20 cellular contexts compared by ENCODE assay signal in genomic region chr4:173397604-173398003, GRCh38. TPM values are rescaled to one million over a fixed set of nuclear protein-coding genes. Genes with fewer than 3 reads are reported as not detected.
DNase-seq lines count a peak whose midpoint lies in the region; ATAC-seq, FAIRE-seq and TF ChIP-seq lines count a peak whose summit lies in the region.
"Had no signal": no experiment of that assay in that cellular context is flagged by ENCODE, and none has a peak within 500 bp of the region (broad histone marks: within the 10 kb centered on the region; RNA-seq: fewer than 3 reads in every experiment).

No MANE protein-coding gene starts in this region.

- intact Hi-C loops in activated CD4-positive, alpha-beta T cell treated with anti-CD3 and anti-CD28 coated beads, Interleukin-2, amount 10 ng/mL, durations not matched to agents 24 days and 14 days (cut with micrococcal nuclease) = no loop called here

- DNase-seq in astrocyte (ENCODE audit: low read depth) (no peak), smooth muscle cell (lab: John Stamatoyannopoulos, UW; ENCODE audit: unreplicated experiment) (no peak), H4 (ENCODE audit: low spot score) (no peak)
- no peak for DNase-seq in activated CD4-positive, alpha-beta T cell treated with anti-CD3 and anti-CD28 coated beads, Interleukin-2, amount 10 ng/mL, durations not matched to agents 24 days and 14 days
- no peak for DNase-seq in effector memory CD8-positive, alpha-beta T cell
- DNase-seq: DND-41, H7, HFFc6, NCI-H1092 treated with DMSO at 0.1 percent for 48 hours, NCI-H146, NCI-H2081, NCI-H510A, NCI-H748 treated with DMSO at 0.1 percent for 48 hours, OCI-M1, SHP77 treated with DMSO at 0.1 percent for 48 hours had no signal

- WGBS in smooth muscle cell (ENCODE audit: low lambda C conversion rate) = 74% methylated on average over 1 of the region's 1 CpG

- H3K4me3 Mint-ChIP-seq in astrocyte (ENCODE audit: unreplicated experiment) = no peak overlapping the region
- no peak overlapping the region for H3K4me3 Mint-ChIP-seq in activated CD4-positive, alpha-beta T cell treated with anti-CD3 and anti-CD28 coated beads, Interleukin-2, amount 10 ng/mL, durations not matched to agents 24 days and 14 days
- H3K4me3 Mint-ChIP-seq in effector memory CD8-positive, alpha-beta T cell = no peak overlapping the region
- H3K4me3 Mint-ChIP-seq: HFFc6 had no signal

- H3K27ac ChIP-seq in astrocyte (ENCODE audit: low read depth, low read length) (no peak overlapping the region), muscle layer of duodenum (ENCODE audit: low read length) (peak overlapping the region; percentile 33), smooth muscle cell (ENCODE audit: low read depth) (peak overlapping the region; percentile 56)
- H3K27ac ChIP-seq: C4-2B had no signal

- no peak overlapping the region for H3K9ac ChIP-seq in astrocyte (ENCODE audit: low read length)
- no peak overlapping the region for H3K9ac ChIP-seq in smooth muscle cell (ENCODE audit: low read depth)

- H3K4me1 ChIP-seq in astrocyte (ENCODE audit: insufficient read depth, low read length) = no peaks in the 10 kb centered on the region
- H3K4me1 ChIP-seq in muscle layer of duodenum (ENCODE audit: control insufficient read depth in 1 of 2, insufficient read depth in 2 of 2, low read length in 2 of 2) = peaks cover 0 to 11% of the 10 kb centered on the region in 2 donors
- H3K4me1 ChIP-seq in smooth muscle cell (ENCODE audit: low read depth) = peaks cover 13% of the 10 kb centered on the region

- H3K27me3 ChIP-seq in astrocyte (ENCODE audit: insufficient read depth, low read length) (no peaks in the 10 kb centered on the region), muscle layer of duodenum (ENCODE audit: low read depth, low read length) (no peaks in the 10 kb centered on the region), smooth muscle cell (ENCODE audit: low read depth) (no peaks in the 10 kb centered on the region)

- no peaks in the 10 kb centered on the region for H3K36me3 ChIP-seq in astrocyte (ENCODE audit: insufficient read depth, low read length)
- H3K36me3 ChIP-seq in muscle layer of duodenum (ENCODE audit: control insufficient read depth in 1 of 2, insufficient read depth in 2 of 2, low read length in 2 of 2) = peaks cover 0 to 3% of the 10 kb centered on the region in 2 donors
- H3K36me3 ChIP-seq in smooth muscle cell (ENCODE audit: low read depth) = peaks cover 6% of the 10 kb centered on the region

- no peaks in the 10 kb centered on the region for H3K79me2 ChIP-seq in astrocyte (ENCODE audit: insufficient read depth, low read length)
- peaks cover 20% of the 10 kb centered on the region for H3K79me2 ChIP-seq in smooth muscle cell (ENCODE audit: low read depth)

- no peak for TF ChIP-seq CTCF in astrocyte (IDR thresholded peaks at IDR 0.05; ENCODE audit: insufficient read depth, low read depth, low read length)
- no peak for TF ChIP-seq CTCF in smooth muscle cell (IDR thresholded peaks at IDR 0.05; ENCODE audit: borderline replicate concordance, insufficient read depth, poor library complexity, severe bottlenecking)

- H3K36me3 Mint-ChIP-seq in astrocyte (ENCODE audit: low read depth, unreplicated experiment) = peaks cover 3% of the 10 kb centered on the region
- H3K36me3 Mint-ChIP-seq in activated CD4-positive, alpha-beta T cell treated with anti-CD3 and anti-CD28 coated beads, Interleukin-2, amount 10 ng/mL, durations not matched to agents 24 days and 14 days (ENCODE audit: low read depth) = peaks cover 11% of the 10 kb centered on the region
- H3K36me3 Mint-ChIP-seq in effector memory CD8-positive, alpha-beta T cell (ENCODE audit: insufficient read depth) = no peaks in the 10 kb centered on the region

- ATAC-seq in GM21576 (IDR thresholded peaks at IDR 0.05; ENCODE audit: unreplicated experiment) = no peak
- ATAC-seq in effector memory CD8-positive, alpha-beta T cell (replicated peaks) = no peak
- ATAC-seq: K562 had no signal

- no peak overlapping the region for H3K4me3 ChIP-seq in astrocyte (ENCODE audit: insufficient read depth, low read depth, low read length)
- peak overlapping the region; percentile 40 to 44 for H3K4me3 ChIP-seq in muscle layer of duodenum (ENCODE audit: low read depth in 1 of 2, low read length in 2 of 2)
- no peak overlapping the region for H3K4me3 ChIP-seq in smooth muscle cell
- H3K4me3 ChIP-seq: K562 had no signal

- H3K9me3 ChIP-seq in astrocyte (ENCODE audit: insufficient read depth, low read depth, low read length) (no peaks in the 10 kb centered on the region), muscle layer of duodenum (ENCODE audit: control insufficient read depth in 1 of 2, low read length in 2 of 2) (no peaks in the 10 kb centered on the region), smooth muscle cell (replicated peaks; ENCODE audit: low read depth) (no peaks in the 10 kb centered on the region)

- H3K9me3 Mint-ChIP-seq in astrocyte (ENCODE audit: unreplicated experiment) = no peaks in the 10 kb centered on the region
- no peaks in the 10 kb centered on the region for H3K9me3 Mint-ChIP-seq in activated CD4-positive, alpha-beta T cell treated with anti-CD3 and anti-CD28 coated beads, Interleukin-2, amount 10 ng/mL, durations not matched to agents 24 days and 14 days
- no peaks in the 10 kb centered on the region for H3K9me3 Mint-ChIP-seq in effector memory CD8-positive, alpha-beta T cell
- H3K9me3 Mint-ChIP-seq: HFFc6 had no signal

- H3K4me2 ChIP-seq in astrocyte (ENCODE audit: low read length) (no peak overlapping the region), smooth muscle cell (peak overlapping the region; percentile 72)

- H3K27ac Mint-ChIP-seq in astrocyte (ENCODE audit: unreplicated experiment) = peak overlapping the region; percentile 68
- no peak overlapping the region for H3K27ac Mint-ChIP-seq in activated CD4-positive, alpha-beta T cell treated with anti-CD3 and anti-CD28 coated beads, Interleukin-2, amount 10 ng/mL, durations not matched to agents 24 days and 14 days
- H3K27ac Mint-ChIP-seq in effector memory CD8-positive, alpha-beta T cell = no peak overlapping the region
- H3K27ac Mint-ChIP-seq: HFFc6 had no signal

- no peaks in the 10 kb centered on the region for H3K27me3 Mint-ChIP-seq in astrocyte (ENCODE audit: low read depth, unreplicated experiment)
- peaks cover 4% of the 10 kb centered on the region for H3K27me3 Mint-ChIP-seq in activated CD4-positive, alpha-beta T cell treated with anti-CD3 and anti-CD28 coated beads, Interleukin-2, amount 10 ng/mL, durations not matched to agents 24 days and 14 days
- H3K27me3 Mint-ChIP-seq in effector memory CD8-positive, alpha-beta T cell = no peaks in the 10 kb centered on the region

- H3F3A ChIP-seq in smooth muscle cell (ENCODE audit: low read depth) = no peaks in the 10 kb centered on the region

- H4K20me1 ChIP-seq in astrocyte (ENCODE audit: insufficient read depth, low read length) = no peaks in the 10 kb centered on the region
- no peaks in the 10 kb centered on the region for H4K20me1 ChIP-seq in smooth muscle cell (ENCODE audit: low read depth)

- FAIRE-seq in astrocyte (lab: Jason Lieb, UNC) = no peak
- FAIRE-seq: K562 had no signal

- H3K4me1 Mint-ChIP-seq in astrocyte (ENCODE audit: low read depth, unreplicated experiment) = peaks cover 7% of the 10 kb centered on the region
- no peaks in the 10 kb centered on the region for H3K4me1 Mint-ChIP-seq in activated CD4-positive, alpha-beta T cell treated with anti-CD3 and anti-CD28 coated beads, Interleukin-2, amount 10 ng/mL, durations not matched to agents 24 days and 14 days
- H3K4me1 Mint-ChIP-seq in effector memory CD8-positive, alpha-beta T cell (ENCODE audit: low read depth in 2 of 2) = no peaks in the 10 kb centered on the region

- no peak overlapping the region for H2AFZ ChIP-seq in astrocyte (ENCODE audit: low read depth, low read length)
- H2AFZ ChIP-seq in smooth muscle cell (ENCODE audit: low read depth) = no peak overlapping the region

RNA-seq across cellular contexts. Expression of gene SCRG1, which starts 1.3 kb away (rescaled TPM):
- 4.3 and 7.3 TPM in 2 replicates for total RNA-seq in astrocyte
- 3.1 and 5.2 TPM in 2 replicates for total RNA-seq in smooth muscle cell
- 8.9 and 18.5 TPM in 2 replicates for polyA plus RNA-seq in smooth muscle cell
- total RNA-seq in activated CD4-positive, alpha-beta T cell treated with anti-CD3 and anti-CD28 coated beads, Interleukin-2, amount 10 ng/mL, durations not matched to agents 24 days and 14 days = not detected in 2 replicates
- not detected in 2 replicates for total RNA-seq in H4 (2014; rRNA removed; shearing (Covaris generic))
- total RNA-seq: G401, H7, HFFc6, K562 had no signal

RNA-seq across cellular contexts. Expression of gene SAP30, which starts 26.9 kb away (rescaled TPM):
- total RNA-seq in astrocyte (8.8 and 9.4 TPM in 2 replicates), smooth muscle cell (18.6 and 19.6 TPM in 2 replicates)
- polyA plus RNA-seq in smooth muscle cell = 33.8 and 35.2 TPM in 2 replicates
- total RNA-seq in activated CD4-positive, alpha-beta T cell treated with anti-CD3 and anti-CD28 coated beads, Interleukin-2, amount 10 ng/mL, durations not matched to agents 24 days and 14 days = 33.1 and 33.8 TPM in 2 replicates
- total RNA-seq in H4 (2014; rRNA removed; shearing (Covaris generic)) = 27.3 and 34.8 TPM in 2 replicates

Comparison
In these comparisons a context has a peak if more than half of its experiments do, and no peak if none do; other contexts are left out.
1. H3K4me3 ChIP-seq: peak in muscle layer of duodenum (2 of 2); none in astrocyte (single experiment) and smooth muscle cell (single experiment).